ENCODE assay signal across 30 cellular contexts in the genomic region with DNA sequence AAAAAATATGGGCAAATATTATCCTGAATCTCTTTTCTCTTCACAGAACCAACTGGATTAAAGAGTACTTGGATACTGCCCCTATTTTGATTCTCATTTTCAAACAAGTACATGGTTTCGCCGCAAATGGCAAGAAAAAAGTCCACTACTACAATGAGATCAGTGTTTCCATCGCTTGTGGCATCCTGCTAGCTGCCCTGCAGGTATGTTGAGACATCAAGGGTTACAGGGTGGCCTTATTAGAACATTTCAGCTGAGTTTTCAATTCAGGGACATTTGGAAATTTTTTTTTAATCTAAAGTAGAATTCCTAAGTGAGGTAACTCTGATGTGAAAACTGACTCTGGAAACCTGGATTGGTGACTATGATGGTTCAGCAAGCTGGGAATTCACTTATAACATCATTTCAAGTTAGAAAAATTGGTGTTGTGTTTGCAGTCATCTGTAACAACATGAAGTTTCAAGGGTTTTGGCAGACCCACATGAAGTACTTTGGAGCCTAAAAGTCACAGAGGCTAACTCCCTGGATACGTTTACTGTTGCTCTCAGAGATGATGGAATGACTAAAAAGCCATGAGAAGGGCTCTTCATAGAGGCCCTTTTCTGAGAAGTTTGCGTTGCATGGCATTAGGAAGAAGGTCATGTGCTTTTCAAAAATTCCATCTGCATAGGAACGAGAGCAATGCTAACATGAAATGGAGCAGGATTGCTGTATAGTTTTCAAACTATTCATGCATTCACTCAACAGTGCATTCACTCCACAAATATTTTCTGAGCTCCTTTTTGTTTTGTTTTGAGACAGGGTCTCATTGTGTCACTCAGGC. TPM values are rescaled to one million over a fixed set of nuclear protein-coding genes. Genes with fewer than 3 reads are reported as not detected.
"Had no signal": no experiment of that assay in that cellular context is flagged by ENCODE, and none has a peak within 500 bp of the region (broad histone marks: within the 10 kb centered on the region; RNA-seq: fewer than 3 reads in every experiment).

No MANE protein-coding gene starts in this region.

- ATAC-seq: activated CD4-positive, CD25-positive, alpha-beta regulatory T cell treated with anti-CD3 and anti-CD28 coated beads, Interleukin-2, amount 50 U/mL, for 24 hours; left ventricle myocardium superior; natural killer cell; right cardiac atrium had no signal

- H2AFZ ChIP-seq: neural progenitor cell had no signal

- H3K4me2 ChIP-seq: neural progenitor cell had no signal

- H3K9me3 ChIP-seq: ascending aorta, colonic mucosa, esophagus squamous epithelium, spleen, testis had no signal

- H3K4me1 ChIP-seq: ascending aorta, colonic mucosa, esophagus squamous epithelium, neural progenitor cell, spleen, testis had no signal

- H3K4me3 ChIP-seq: ascending aorta, cardiac muscle cell, colonic mucosa, esophagus squamous epithelium, neural progenitor cell, spleen, testis had no signal

- FAIRE-seq: endometrium, frontal cortex had no signal

- H3K9ac ChIP-seq: neural progenitor cell had no signal

- DNase-seq: activated CD4-positive, alpha-beta T cell treated with anti-CD3 and anti-CD28 coated beads for 48 hours; activated CD4-positive, alpha-beta T cell treated with anti-CD3 and anti-CD28 coated beads, Interleukin-2, amount 50 U/mL, for 48 hours; activated CD8-positive, alpha-beta memory T cell treated with anti-CD3 and anti-CD28 coated beads for 24 hours; activated gamma-delta T cell; activated naive CD4-positive, alpha-beta T cell treated with anti-CD3 and anti-CD28 coated beads, Interleukin-2, amount 10 ng/mL, durations not matched to agents 7 days and 5 days; activated naive CD8-positive, alpha-beta T cell treated with anti-CD3 and anti-CD28 coated beads, Interleukin-2, amount 10 ng/mL, durations not matched to agents 7 days and 5 days; activated T-cell treated with anti-CD3 and anti-CD28 coated beads, Interleukin-2, amount 50 U/mL, for 1 hour; cerebellar nuclear complex; colonic mucosa; effector CD8-positive, alpha-beta T cell; esophagus squamous epithelium; left ventricle myocardium superior; mesendoderm; natural killer cell; posterior cingulate gyrus; right cardiac atrium; spleen; stimulated activated naive CD4-positive, alpha-beta T cell treated with Interleukin-2 at 50 U/mL for 16 hours; testis; WERI-Rb-1 had no signal

- H3K36me3 ChIP-seq: ascending aorta, cardiac muscle cell, colonic mucosa, esophagus squamous epithelium, neural progenitor cell, spleen, WERI-Rb-1 had no signal

- H3K27ac ChIP-seq: ascending aorta, cardiac muscle cell, colonic mucosa, epithelial cell of prostate, esophagus squamous epithelium, neural progenitor cell, spleen, testis, WERI-Rb-1 had no signal

- H3K27me3 ChIP-seq: ascending aorta, colonic mucosa, neural progenitor cell, testis had no signal

RNA-seq across cellular contexts. Expression of a gene that starts 25.5 kb away (rescaled TPM):
- total RNA-seq: activated naive CD8-positive, alpha-beta T cell treated with anti-CD3 and anti-CD28 coated beads, Interleukin-2, amount 10 ng/mL, durations not matched to agents 7 days and 5 days; cardiac muscle cell; dermis microvascular lymphatic vessel endothelial cell; esophagus squamous epithelium; frontal cortex; left ventricle myocardium superior; mononuclear cell; natural killer cell; right cardiac atrium; spleen; T-helper 1 cell treated with Interleukin-12 subunit alpha and Interleukin-12 subunit beta and Interleukin-4 antibody, amounts not matched to agents 30 ng/mL and 1 ng/mL, for 36 hours had no signal
- polyA plus RNA-seq: cardiac muscle cell, right cardiac atrium, spleen had no signal
